Comparison of ENCODE assay signal across 1 cellular context in genomic region chr17:76005263-76006149, GRCh38.
TF ChIP-seq lines count a peak whose summit lies in the region.

No MANE protein-coding gene starts in this region.

TF ChIP-seq in HepG2, 621 proteins besides CTCF, POLR2A, EP300 and RAD21 (continued from another document):
- TF ChIP-seq PHF5A (CRISPR knock-in tag; IDR thresholded peaks at IDR 0.05; ENCODE audit: low read depth, unreplicated experiment): no peak
- TF ChIP-seq ZNF530 (CRISPR knock-in tag; IDR thresholded peaks at IDR 0.05; ENCODE audit: low read depth): no peak
- 0 out of 2 replicates have a peak, but pooled peaks have one; percentile 49 for TF ChIP-seq HMGXB3 (CRISPR knock-in tag; IDR thresholded peaks at IDR 0.05; ENCODE audit: borderline replicate concordance)
- TF ChIP-seq PLRG1 (conservative IDR thresholded peaks at IDR 0.05): no peak
- no peak for TF ChIP-seq ZNF256 (CRISPR knock-in tag; conservative IDR thresholded peaks at IDR 0.05)
- peak; percentile 30; the same call in 1 of the 2 replicates for TF ChIP-seq HINFP (CRISPR knock-in tag; IDR thresholded peaks at IDR 0.05; ENCODE audit: low read depth)
- peak; percentile 25 for TF ChIP-seq TEAD3 (CRISPR knock-in tag; optimal IDR thresholded peaks at IDR 0.05; ENCODE audit: borderline replicate concordance)
- peak; percentile 50; the same call in 1 of the 2 replicates for TF ChIP-seq ZFY (CRISPR knock-in tag; IDR thresholded peaks at IDR 0.05)
- TF ChIP-seq GABPB1 (CRISPR knock-in tag; IDR thresholded peaks at IDR 0.05): 0 out of 2 replicates have a peak, but pooled peaks have one; percentile 26
- TF ChIP-seq SALL1 (CRISPR knock-in tag; IDR thresholded peaks at IDR 0.05): peak; percentile 70
- TF ChIP-seq IKZF5 (CRISPR knock-in tag; IDR thresholded peaks at IDR 0.05): peak; percentile 55; the same call in 1 of the 2 replicates
- 0 out of 2 replicates have a peak, but pooled peaks have one; percentile 37 for TF ChIP-seq ZNF710 (CRISPR knock-in tag; IDR thresholded peaks at IDR 0.05; ENCODE audit: borderline replicate concordance)
- peak; percentile 32; the same call in 1 of the 2 replicates for TF ChIP-seq KDM5B (CRISPR knock-in tag; IDR thresholded peaks at IDR 0.05; ENCODE audit: borderline replicate concordance)
- TF ChIP-seq RXRB (CRISPR knock-in tag; IDR thresholded peaks at IDR 0.05; ENCODE audit: borderline replicate concordance): peak; percentile 56; the same call in 1 of the 2 replicates
- no peak for TF ChIP-seq GFI1 (CRISPR knock-in tag; IDR thresholded peaks at IDR 0.05; ENCODE audit: borderline replicate concordance)
- no peak for TF ChIP-seq ZBTB1 (CRISPR knock-in tag; IDR thresholded peaks at IDR 0.05; ENCODE audit: borderline replicate concordance)
- TF ChIP-seq ZNF430 (CRISPR knock-in tag; IDR thresholded peaks at IDR 0.05): 0 out of 2 replicates have a peak, but pooled peaks have one; percentile 63
- no peak for TF ChIP-seq GZF1 (CRISPR knock-in tag; IDR thresholded peaks at IDR 0.05)
- 0 out of 2 replicates have a peak, but pooled peaks have one; percentile 36 for TF ChIP-seq ZNF792 (CRISPR knock-in tag; IDR thresholded peaks at IDR 0.05)
- TF ChIP-seq STAT5B (CRISPR knock-in tag; IDR thresholded peaks at IDR 0.05): no peak
- peak; percentile 24 for TF ChIP-seq AGO2 (optimal IDR thresholded peaks at IDR 0.05; ENCODE audit: low read depth, low read length)
- TF ChIP-seq ZNF512B (CRISPR knock-in tag; IDR thresholded peaks at IDR 0.05; ENCODE audit: borderline replicate concordance): no peak
- peak; percentile 60; the same call in 1 of the 2 replicates for TF ChIP-seq KDM2A (CRISPR knock-in tag; IDR thresholded peaks at IDR 0.05; ENCODE audit: borderline replicate concordance, low read depth)
- peak; percentile 30; the same call in 1 of the 2 replicates for TF ChIP-seq ARID4A (CRISPR knock-in tag; IDR thresholded peaks at IDR 0.05; ENCODE audit: borderline replicate concordance)
- TF ChIP-seq CREB3 (CRISPR knock-in tag; IDR thresholded peaks at IDR 0.05): 0 out of 2 replicates have a peak, but pooled peaks have one; percentile 28
- TF ChIP-seq ZBTB2 (CRISPR knock-in tag; IDR thresholded peaks at IDR 0.05; ENCODE audit: low read depth): no peak
- TF ChIP-seq MAZ (IDR thresholded peaks at IDR 0.05; ENCODE audit: borderline replicate concordance, low read depth, low read length): no peak
- TF ChIP-seq MAZ (CRISPR knock-in tag; IDR thresholded peaks at IDR 0.05; ENCODE audit: low read depth): no peak
- no peak for TF ChIP-seq GMEB1 (CRISPR knock-in tag; IDR thresholded peaks at IDR 0.05; ENCODE audit: borderline replicate concordance)
- TF ChIP-seq AKAP8 (CRISPR knock-in tag; IDR thresholded peaks at IDR 0.05): no peak
- TF ChIP-seq ZNF362 (CRISPR knock-in tag; IDR thresholded peaks at IDR 0.05; ENCODE audit: borderline replicate concordance): 0 out of 2 replicates have a peak, but pooled peaks have one; percentile 34
TF ChIP-seq in HepG2: peak in this region for 106.
